2 cellular contexts compared by ENCODE assay signal in genomic region chr7:69871886-69872592, GRCh38.
A peak's percentile ranks its signal among the peaks of the same experiment; 100 is the strongest.
TF ChIP-seq lines count a peak whose summit lies in the region.

No MANE protein-coding gene starts in this region.

TF ChIP-seq in A549, 52 proteins besides CTCF, POLR2A, EP300 and RAD21 (continued from another document):
- TF ChIP-seq ZC3H11A (IDR thresholded peaks at IDR 0.05) (no peak), EHMT2 (IDR thresholded peaks at IDR 0.05; ENCODE audit: low read depth) (no peak), SREBF2 (IDR thresholded peaks at IDR 0.05) (no peak), KDM1A (IDR thresholded peaks at IDR 0.05; ENCODE audit: low read depth) (no peak), PBX3 (IDR thresholded peaks at IDR 0.05) (no peak), HEYL (CRISPR knock-in tag; IDR thresholded peaks at IDR 0.05) (no peak), JUN (IDR thresholded peaks at IDR 0.05) (no peak), ZSCAN20 (CRISPR knock-in tag; IDR thresholded peaks at IDR 0.05) (no peak), ZFP36 (IDR thresholded peaks at IDR 0.05; ENCODE audit: borderline replicate concordance, partially characterized antibody) (no peak)

TF ChIP-seq in SK-N-SH, 30 proteins besides CTCF, POLR2A, EP300 and RAD21 (continued from another document):
- TF ChIP-seq REST (IDR thresholded peaks at IDR 0.05; ENCODE audit: low read depth, low read length) (no peak), RCOR1 (IDR thresholded peaks at IDR 0.05; ENCODE audit: low read length) (peak; percentile 47; the same call in 1 of the 2 replicates), NRF1 (IDR thresholded peaks at IDR 0.05; ENCODE audit: low read depth, low read length) (no peak), FOXM1 (IDR thresholded peaks at IDR 0.05; ENCODE audit: low read depth) (0 out of 2 replicates have a peak, but pooled peaks have one; percentile 3), SIN3A (IDR thresholded peaks at IDR 0.05; ENCODE audit: borderline replicate concordance, low read depth, low read length) (no peak), IRF3 (IDR thresholded peaks at IDR 0.05; ENCODE audit: low read depth, low read length) (no peak), FOXJ3 (CRISPR knock-in tag; IDR thresholded peaks at IDR 0.05) (0 out of 2 replicates have a peak, but pooled peaks have one; percentile 44), MAX (IDR thresholded peaks at IDR 0.05; ENCODE audit: low read depth) (no peak), ELF1 (IDR thresholded peaks at IDR 0.05) (no peak), POLR2AphosphoS5 (IDR thresholded peaks at IDR 0.05; ENCODE audit: low read depth, low read length) (no peak), GATA2 (CRISPR knock-in tag; IDR thresholded peaks at IDR 0.05) (peak; percentile 73), JUND (IDR thresholded peaks at IDR 0.05) (no peak), ZBTB33 (IDR thresholded peaks at IDR 0.05; ENCODE audit: borderline replicate concordance, low read depth) (no peak), TEAD4 (IDR thresholded peaks at IDR 0.05; ENCODE audit: borderline replicate concordance, insufficient read depth) (0 out of 2 replicates have a peak, but pooled peaks have one; percentile 7), EZH2phosphoT487 (IDR thresholded peaks at IDR 0.05; ENCODE audit: borderline replicate concordance, low read depth) (no peak), FOSL2 (IDR thresholded peaks at IDR 0.05; ENCODE audit: borderline replicate concordance, low read depth) (no peak), GABPA (IDR thresholded peaks at IDR 0.05; ENCODE audit: low read depth) (no peak), RXRA (IDR thresholded peaks at IDR 0.05; ENCODE audit: borderline replicate concordance, low read depth) (no peak; the same call in 1 of the 2 replicates), MXI1 (IDR thresholded peaks at IDR 0.05; ENCODE audit: low read depth, low read length) (peak; percentile 70), PBX3 (IDR thresholded peaks at IDR 0.05) (no peak), TAF1 (IDR thresholded peaks at IDR 0.05; ENCODE audit: borderline replicate concordance, low read depth, low read length) (no peak), USF1 (IDR thresholded peaks at IDR 0.05; ENCODE audit: borderline replicate concordance, low read depth) (no peak), SMC3 (IDR thresholded peaks at IDR 0.05; ENCODE audit: low read depth, low read length) (no peak), CHD2 (IDR thresholded peaks at IDR 0.05; ENCODE audit: low read length, partially characterized antibody) (peak; percentile 44)
